ENCODE assay signal across 24 cellular contexts in genomic region chr9:70936536-70936935, GRCh38.
"Had no signal": no experiment of that assay in that cellular context is flagged by ENCODE, and none has a peak within 500 bp of the region (broad histone marks: within the 10 kb centered on the region; RNA-seq: fewer than 3 reads in every experiment).

No MANE protein-coding gene starts in this region.

- H3K36me3 ChIP-seq: left ventricle myocardium inferior, pancreas, prostate gland, spleen, suprapubic skin, thoracic aorta, tibial artery, upper lobe of right lung had no signal

- H3K4me3 ChIP-seq: left ventricle myocardium inferior, lung, pancreas, prostate gland, skin epidermis, spleen, suprapubic skin, thoracic aorta, tibial artery, upper lobe of right lung had no signal

- H3K27ac ChIP-seq: left ventricle myocardium inferior, pancreas, prostate gland, skin epidermis, spleen, suprapubic skin, thoracic aorta, tibial artery, upper lobe of right lung had no signal

- H3K27me3 ChIP-seq: spleen, suprapubic skin, tibial artery, upper lobe of right lung had no signal

- H3K4me1 ChIP-seq: left ventricle myocardium inferior, pancreas, prostate gland, spleen, suprapubic skin, upper lobe of right lung had no signal

- H3K9me3 ChIP-seq: left ventricle myocardium inferior, pancreas, prostate gland, spleen, suprapubic skin, thoracic aorta, tibial artery, upper lobe of right lung had no signal

- DNase-seq: hypothalamus; immature natural killer cell; kidney; left colon; left ventricle myocardium inferior; mesendoderm; naive B cell; natural killer cell; nephron progenitor cell; pancreas; posterior cingulate gyrus; retina; right cardiac atrium; spleen; stimulated activated CD4-positive, alpha-beta T cell treated with anti-CD3 and anti-CD28 coated beads, Interleukin-4, amount 100 ng/mL, for 24 hours; stimulated activated naive CD4-positive, alpha-beta T cell; tibial artery; trophoblast cell; upper lobe of right lung had no signal
